In genomic region chr5:74682636-74683035, GRCh38 we compare ENCODE assay signal across 2 cellular contexts.
TF ChIP-seq lines count a peak whose summit lies in the region.

No MANE protein-coding gene starts in this region.

TF ChIP-seq in A549, 52 proteins besides CTCF, POLR2A, EP300 and RAD21:
- TF ChIP-seq HOXA7 (CRISPR knock-in tag; IDR thresholded peaks at IDR 0.05) (no peak), TP53 (CRISPR knock-in tag; IDR thresholded peaks at IDR 0.05) (no peak), RFX5 (IDR thresholded peaks at IDR 0.05) (no peak), HES2 (IDR thresholded peaks at IDR 0.05) (no peak), USF2 (IDR thresholded peaks at IDR 0.05) (no peak), NPAS2 (CRISPR knock-in tag; IDR thresholded peaks at IDR 0.05; ENCODE audit: borderline replicate concordance) (no peak), RNF2 (IDR thresholded peaks at IDR 0.05; ENCODE audit: borderline replicate concordance, low read depth) (no peak), ZNF302 (CRISPR knock-in tag; IDR thresholded peaks at IDR 0.05) (no peak)

TF ChIP-seq in K562, 482 proteins besides CTCF, POLR2A, EP300 and RAD21:
- TF ChIP-seq GABPB2 (CRISPR knock-in tag; conservative IDR thresholded peaks at IDR 0.05) (no peak), MLLT1 (IDR thresholded peaks at IDR 0.05) (no peak), LCOR (CRISPR knock-in tag; IDR thresholded peaks at IDR 0.05) (no peak), CHCHD3 (CRISPR knock-in tag; IDR thresholded peaks at IDR 0.05) (no peak), FOXM1 (IDR thresholded peaks at IDR 0.05; ENCODE audit: low read depth) (no peak), FOXM1 (CRISPR knock-in tag; IDR thresholded peaks at IDR 0.05; ENCODE audit: low read depth) (no peak), SNAPC5 (CRISPR knock-in tag; IDR thresholded peaks at IDR 0.05) (no peak), CEBPG (CRISPR knock-in tag; IDR thresholded peaks at IDR 0.05) (no peak), CEBPG (tag; conservative IDR thresholded peaks at IDR 0.05 in 1 of 2, IDR thresholded peaks at IDR 0.05 in 1 of 2) (no peak), SPI1 (IDR thresholded peaks at IDR 0.05; ENCODE audit: borderline replicate concordance, low read depth, low read length) (no peak)
- TF ChIP-seq, protein P1, sequence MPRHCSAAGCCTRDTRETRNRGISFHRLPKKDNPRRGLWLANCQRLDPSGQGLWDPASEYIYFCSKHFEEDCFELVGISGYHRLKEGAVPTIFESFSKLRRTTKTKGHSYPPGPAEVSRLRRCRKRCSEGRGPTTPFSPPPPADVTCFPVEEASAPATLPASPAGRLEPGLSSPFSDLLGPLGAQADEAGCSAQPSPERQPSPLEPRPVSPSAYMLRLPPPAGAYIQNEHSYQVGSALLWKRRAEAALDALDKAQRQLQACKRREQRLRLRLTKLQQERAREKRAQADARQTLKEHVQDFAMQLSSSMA (CRISPR knock-in tag; IDR thresholded peaks at IDR 0.05), result no peak
